Comparison of ENCODE assay signal across 8 cellular contexts in the genomic region with DNA sequence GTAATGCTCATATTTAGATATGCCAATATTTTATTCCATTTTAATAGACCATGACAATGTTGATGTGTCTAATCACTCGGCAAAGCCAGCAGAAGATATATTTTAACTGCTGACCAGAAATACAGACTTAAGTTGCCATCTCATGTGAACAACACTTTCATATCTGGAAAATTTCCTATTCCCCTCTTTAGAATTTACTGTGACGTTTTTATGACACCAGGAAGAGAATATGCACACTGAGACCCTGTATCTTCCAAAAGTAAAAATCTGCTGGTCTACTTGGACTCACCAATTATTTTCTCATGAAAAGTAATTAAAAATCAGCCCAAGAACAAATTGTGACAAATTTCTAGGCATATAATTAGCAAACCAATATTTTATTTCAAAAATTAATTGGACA. TPM values are rescaled to one million over a fixed set of nuclear protein-coding genes. Genes with fewer than 3 reads are reported as not detected.
DNase-seq lines count a peak whose midpoint lies in the region; ATAC-seq and TF ChIP-seq lines count a peak whose summit lies in the region.

No MANE protein-coding gene starts in this region.

- no peak overlapping the region for H3K23ac ChIP-seq in mesenchymal stem cell (ENCODE audit: low read length in 2 of 2)
- no peak overlapping the region for H3K23ac ChIP-seq in neuronal stem cell (ENCODE audit: low read depth, low read length, poor library complexity)

- H2BK12ac ChIP-seq in mesenchymal stem cell (ENCODE audit: low read length in 2 of 2) (no peak overlapping the region), neuronal stem cell (ENCODE audit: low read length) (no peak overlapping the region)

- ATAC-seq in stimulated activated naive CD8-positive, alpha-beta T cell treated with anti-CD3 and anti-CD28 coated beads, Interleukin-15, Interleukin-2, amounts not matched to agents 100 U/mL and 50 U/mL, for 24 hours, result no peak
- no peak for ATAC-seq in HG03095 (IDR thresholded peaks at IDR 0.05; ENCODE audit: unreplicated experiment)
- no peak for ATAC-seq in HG02798 (IDR thresholded peaks at IDR 0.05; ENCODE audit: poor library complexity, unreplicated experiment)

- H3K4me1 Mint-ChIP-seq in stimulated activated naive CD8-positive, alpha-beta T cell treated with anti-CD3 and anti-CD28 coated beads, Interleukin-15, Interleukin-2, amounts not matched to agents 100 ng/mL and 50 ng/mL, for 24 hours (ENCODE audit: low read depth), result peaks cover 62% of the 10 kb centered on the region
- H3K4me1 Mint-ChIP-seq in brain, result peaks cover 71% of the 10 kb centered on the region

- no peak for TF ChIP-seq CTCF in brain (conservative IDR thresholded peaks at IDR 0.05)

- no peaks in the 10 kb centered on the region for H3K9me3 Mint-ChIP-seq in stimulated activated naive CD8-positive, alpha-beta T cell treated with anti-CD3 and anti-CD28 coated beads, Interleukin-15, Interleukin-2, amounts not matched to agents 100 ng/mL and 50 ng/mL, for 24 hours
- H3K9me3 Mint-ChIP-seq in brain, result peaks cover 0 to 8% (median 0%) of the 10 kb centered on the region in 5 experiments

- peak overlapping the region; percentile 61 for H3K4me2 ChIP-seq in mesenchymal stem cell (ENCODE audit: low read length, poor library complexity, severe bottlenecking)
- H3K4me2 ChIP-seq in neuronal stem cell (ENCODE audit: insufficient read depth, low read length, poor library complexity, severe bottlenecking), result no peak overlapping the region

- H4K91ac ChIP-seq in mesenchymal stem cell (ENCODE audit: low read length), result no peak overlapping the region
- H4K91ac ChIP-seq in neuronal stem cell (ENCODE audit: low read depth, low read length, poor library complexity), result no peak overlapping the region

- H3K27ac ChIP-seq in mesenchymal stem cell (ENCODE audit: low read length, poor library complexity, severe bottlenecking), result no peak overlapping the region
- H3K27ac ChIP-seq in neuronal stem cell (replicated peaks; ENCODE audit: low read length), result no peak overlapping the region

- H2BK120ac ChIP-seq in mesenchymal stem cell (ENCODE audit: low read depth, low read length) (no peak overlapping the region), neuronal stem cell (ENCODE audit: low read depth, low read length) (no peak overlapping the region)

- H2AK5ac ChIP-seq in mesenchymal stem cell (ENCODE audit: low read length, severe bottlenecking), result no peak overlapping the region
- H2AK5ac ChIP-seq in neuronal stem cell (ENCODE audit: low read depth, low read length), result no peak overlapping the region

- H3K27ac Mint-ChIP-seq in stimulated activated naive CD8-positive, alpha-beta T cell treated with anti-CD3 and anti-CD28 coated beads, Interleukin-15, Interleukin-2, amounts not matched to agents 100 ng/mL and 50 ng/mL, for 24 hours, result peak overlapping the region; percentile 71
- H3K27ac Mint-ChIP-seq in brain, result peak overlapping the region in 4 of 5 experiments; percentile 12 to 96 (median 66)

- DNase-seq in stimulated activated naive CD8-positive, alpha-beta T cell treated with anti-CD3 and anti-CD28 coated beads, Interleukin-15, Interleukin-2, amounts not matched to agents 100 U/mL and 50 U/mL, for 24 hours, result no peak
- DNase-seq in mesenchymal stem cell (peak; percentile 9), NCI-H2196 treated with DMSO at 0.1 percent for 48 hours (lab: John Stamatoyannopoulos, UW; ENCODE audit: unreplicated experiment) (no peak), neuronal stem cell (ENCODE audit: low spot score) (no peak)

- peaks cover 34% of the 10 kb centered on the region for H3K36me3 Mint-ChIP-seq in stimulated activated naive CD8-positive, alpha-beta T cell treated with anti-CD3 and anti-CD28 coated beads, Interleukin-15, Interleukin-2, amounts not matched to agents 100 ng/mL and 50 ng/mL, for 24 hours (ENCODE audit: low read depth)
- peaks cover 1% of the 10 kb centered on the region for H3K36me3 Mint-ChIP-seq in brain

- H3K4me3 ChIP-seq in mesenchymal stem cell (ENCODE audit: insufficient read depth in 1 of 2, low read depth in 1 of 2, low read length in 2 of 2), result peak overlapping the region in 1 of 2 experiments; percentile 98
- peak overlapping the region in 1 of 2 donors; percentile 95 for H3K4me3 ChIP-seq in neuronal stem cell (ENCODE audit: low read length in 2 of 2)

- H3K14ac ChIP-seq in mesenchymal stem cell (ENCODE audit: low read length in 2 of 2), result no peak overlapping the region
- H3K14ac ChIP-seq in neuronal stem cell (ENCODE audit: low read length), result no peak overlapping the region

- no peak overlapping the region for H2BK5ac ChIP-seq in mesenchymal stem cell (ENCODE audit: low read depth, low read length, poor library complexity, severe bottlenecking)
- no peak overlapping the region for H2BK5ac ChIP-seq in neuronal stem cell (ENCODE audit: low read length)

- H3K9ac ChIP-seq in mesenchymal stem cell (ENCODE audit: low read length) (peak overlapping the region; percentile 92), neuronal stem cell (ENCODE audit: low read depth, low read length, poor library complexity) (no peak overlapping the region)

- H3K4ac ChIP-seq in mesenchymal stem cell (ENCODE audit: low read depth in 1 of 2, low read length in 2 of 2) (no peak overlapping the region), neuronal stem cell (ENCODE audit: low read length) (no peak overlapping the region)

- 16% methylated on average over 2 of the region's 2 CpGs for WGBS in mesenchymal stem cell
- no CpG with 5 or more reads among the region's 2 CpGs for WGBS in neuronal stem cell (ENCODE audit: extremely low coverage in 2 of 2, insufficient read length in 2 of 2, insufficient replicate concordance in 1 of 2), 2 donors

- no peak overlapping the region for H2BK15ac ChIP-seq in mesenchymal stem cell (ENCODE audit: low read depth, poor library complexity, severe bottlenecking)
- H2BK15ac ChIP-seq in neuronal stem cell (ENCODE audit: low read length), result no peak overlapping the region

- H3K79me1 ChIP-seq in mesenchymal stem cell (replicated peaks; ENCODE audit: low read length, poor library complexity, severe bottlenecking) (peaks cover 10% of the 10 kb centered on the region), neuronal stem cell (ENCODE audit: low read depth, low read length) (peaks cover 4% of the 10 kb centered on the region)

- H3K18ac ChIP-seq in mesenchymal stem cell (ENCODE audit: low read depth in 1 of 2, low read length in 2 of 2), result no peak overlapping the region
- no peak overlapping the region for H3K18ac ChIP-seq in neuronal stem cell (ENCODE audit: low read length)

- H2AFZ ChIP-seq in mesenchymal stem cell (ENCODE audit: low read depth, low read length) (no peak overlapping the region), neuronal stem cell (ENCODE audit: low read length) (no peak overlapping the region)

- peak overlapping the region; percentile 100 for H3K4me3 Mint-ChIP-seq in stimulated activated naive CD8-positive, alpha-beta T cell treated with anti-CD3 and anti-CD28 coated beads, Interleukin-15, Interleukin-2, amounts not matched to agents 100 ng/mL and 50 ng/mL, for 24 hours
- peak overlapping the region; percentile 90 to 98 (median 96) for H3K4me3 Mint-ChIP-seq in brain

- H3K9me3 ChIP-seq in mesenchymal stem cell (ENCODE audit: control insufficient read depth, low read length) (no peaks in the 10 kb centered on the region), neuronal stem cell (replicated peaks in 1 of 2; ENCODE audit: control insufficient read depth in 2 of 2, insufficient read depth in 1 of 2, low read depth in 1 of 2, low read length in 2 of 2) (no peaks in the 10 kb centered on the region)

- H3K4me1 ChIP-seq in mesenchymal stem cell (ENCODE audit: control insufficient read depth, insufficient read depth, low read depth, low read length) (peaks cover 2% of the 10 kb centered on the region), neuronal stem cell (ENCODE audit: control insufficient read depth in 2 of 2, insufficient read depth in 1 of 2, low read depth in 1 of 2, low read length in 2 of 2) (peaks cover 4 to 8% of the 10 kb centered on the region in 2 donors)

- H3K27me3 Mint-ChIP-seq in stimulated activated naive CD8-positive, alpha-beta T cell treated with anti-CD3 and anti-CD28 coated beads, Interleukin-15, Interleukin-2, amounts not matched to agents 100 ng/mL and 50 ng/mL, for 24 hours, result no peaks in the 10 kb centered on the region
- H3K27me3 Mint-ChIP-seq in brain, result peaks cover 19% of the 10 kb centered on the region

- H4K8ac ChIP-seq in mesenchymal stem cell (ENCODE audit: low read length), result no peak overlapping the region
- H4K8ac ChIP-seq in neuronal stem cell (ENCODE audit: low read depth, low read length), result no peak overlapping the region

- H3K27me3 ChIP-seq in mesenchymal stem cell (ENCODE audit: control insufficient read depth in 1 of 2, insufficient read depth in 1 of 2, low read length in 2 of 2), result no peaks in the 10 kb centered on the region
- no peaks in the 10 kb centered on the region for H3K27me3 ChIP-seq in neuronal stem cell (ENCODE audit: control insufficient read depth in 3 of 3, insufficient read depth in 3 of 3, low read depth in 1 of 3, low read length in 3 of 3)

- H3K36me3 ChIP-seq in mesenchymal stem cell (ENCODE audit: control insufficient read depth in 1 of 2, insufficient read depth in 2 of 2, low read depth in 1 of 2, low read length in 2 of 2), result peaks cover 0 to 4% of the 10 kb centered on the region in 2 experiments
- H3K36me3 ChIP-seq in neuronal stem cell (replicated peaks in 1 of 2; ENCODE audit: control insufficient read depth in 2 of 2, insufficient read depth in 2 of 2, low read length in 2 of 2), result peaks cover 2 to 38% of the 10 kb centered on the region in 2 donors

RNA-seq across cellular contexts. Expression of a gene that starts 2.1 kb away (rescaled TPM):
- 22.8 TPM for polyA plus RNA-seq in brain (ENCODE audit: insufficient read depth, low read depth, low replicate concordance)
- 31.7 TPM for polyA plus RNA-seq in mesenchymal stem cell (2013, experiment 1 of 2)
- 30.4 TPM for polyA plus RNA-seq in mesenchymal stem cell (2013, experiment 2 of 2)
- polyA plus RNA-seq in neuronal stem cell (2013, experiment 1 of 2), result 59.2 TPM
- 61.9 TPM for polyA plus RNA-seq in neuronal stem cell (2013, experiment 2 of 2)

RNA-seq across cellular contexts. Expression of a gene that starts 2.5 kb away (rescaled TPM):
- polyA plus RNA-seq in brain (ENCODE audit: insufficient read depth, low read depth, low replicate concordance), result 4.3 TPM
- polyA plus RNA-seq in mesenchymal stem cell (2013, experiment 1 of 2), result 11.7 TPM
- polyA plus RNA-seq in mesenchymal stem cell (2013, experiment 2 of 2), result 11.3 TPM
- 11.3 TPM for polyA plus RNA-seq in neuronal stem cell (2013, experiment 1 of 2)
- polyA plus RNA-seq in neuronal stem cell (2013, experiment 2 of 2), result 12.2 TPM

RNA-seq across cellular contexts. Expression of a gene that starts 45.2 kb away (rescaled TPM):
- not detected for polyA plus RNA-seq in brain (ENCODE audit: insufficient read depth, low read depth, low replicate concordance)
- not detected for polyA plus RNA-seq in mesenchymal stem cell (2013, experiment 1 of 2)
- not detected for polyA plus RNA-seq in mesenchymal stem cell (2013, experiment 2 of 2)
- polyA plus RNA-seq in neuronal stem cell (2013, experiment 1 of 2), result 1.4 TPM
- 1.5 TPM for polyA plus RNA-seq in neuronal stem cell (2013, experiment 2 of 2)
